ENCODE assay signal across 8 cellular contexts in the genomic region with DNA sequence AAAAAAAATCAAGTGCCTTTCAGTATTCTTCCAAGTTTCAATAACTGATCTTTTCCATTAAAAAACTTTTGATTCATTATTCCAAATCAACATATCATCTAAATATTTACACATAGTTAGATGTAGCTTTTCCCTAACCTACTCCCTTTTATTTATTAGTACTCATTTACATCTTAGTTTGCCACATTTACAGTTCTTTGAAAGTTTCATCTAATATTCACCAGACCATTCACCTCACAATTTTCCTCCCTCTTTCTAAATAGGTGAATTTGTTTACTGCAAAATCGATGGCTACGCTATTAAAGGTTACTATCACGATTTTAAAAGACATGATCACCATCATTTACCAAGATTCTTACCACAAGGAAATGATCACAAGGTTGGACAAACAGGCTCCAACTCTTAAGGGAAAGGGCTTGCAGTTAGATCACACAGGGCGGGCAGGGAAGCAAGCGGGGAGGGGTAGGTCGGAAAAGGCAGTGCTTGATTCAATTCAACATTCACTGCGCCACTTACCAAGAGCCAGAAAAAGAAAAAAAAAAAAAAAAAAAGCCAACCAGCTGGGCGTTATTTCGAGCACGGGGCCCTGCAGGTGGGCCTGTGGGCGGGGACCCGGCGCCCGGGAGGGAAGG. TPM values are rescaled to one million over a fixed set of nuclear protein-coding genes. Genes with fewer than 3 reads are reported as not detected.
DNase-seq lines count a peak whose midpoint lies in the region; ATAC-seq lines count a peak whose summit lies in the region.

No MANE protein-coding gene starts in this region.

- H3K4me3 Mint-ChIP-seq in activated CD4-positive, alpha-beta T cell treated with anti-CD3 and anti-CD28 coated beads for 36 hours = peak overlapping the region; percentile 98
- H3K4me3 Mint-ChIP-seq in stimulated activated effector memory CD8-positive, alpha-beta T cell treated with anti-CD3 and anti-CD28 coated beads, Interleukin-12 subunit alpha, Interleukin-12 subunit beta, amount 100 ng/mL, for 72 hours = peak overlapping the region; percentile 100

- H3K9me3 Mint-ChIP-seq in activated CD4-positive, alpha-beta T cell treated with anti-CD3 and anti-CD28 coated beads for 36 hours (ENCODE audit: low read depth) = no peaks in the 10 kb centered on the region
- H3K9me3 Mint-ChIP-seq in stimulated activated effector memory CD8-positive, alpha-beta T cell treated with anti-CD3 and anti-CD28 coated beads, Interleukin-12 subunit alpha, Interleukin-12 subunit beta, amount 100 ng/mL, for 72 hours = no peaks in the 10 kb centered on the region

- intact Hi-C loops in activated CD4-positive, alpha-beta T cell treated with anti-CD3 and anti-CD28 coated beads for 36 hours (cut with DNase I, micrococcal nuclease) = loop anchor here (1.0 to 10.0 kb wide), 18 partner anchors 45 to 1449 kb away; a partner anchor contains a TSS

- peaks cover 36% of the 10 kb centered on the region for H3K4me1 Mint-ChIP-seq in activated CD4-positive, alpha-beta T cell treated with anti-CD3 and anti-CD28 coated beads for 36 hours
- H3K4me1 Mint-ChIP-seq in stimulated activated effector memory CD8-positive, alpha-beta T cell treated with anti-CD3 and anti-CD28 coated beads, Interleukin-12 subunit alpha, Interleukin-12 subunit beta, amount 100 ng/mL, for 72 hours = peaks cover 35% of the 10 kb centered on the region

- DNase-seq in activated CD4-positive, alpha-beta T cell treated with anti-CD3 and anti-CD28 coated beads for 36 hours = no peak
- DNase-seq in activated CD4-positive, alpha-beta T cell treated with anti-CD3 and anti-CD28 coated beads for 48 hours = no peak
- DNase-seq in activated naive CD4-positive, alpha-beta T cell treated with anti-CD3 and anti-CD28 coated beads, Interleukin-2, amount 50 U/mL, for 16 hours = peak; percentile 89
- no peak for DNase-seq in stimulated activated effector memory CD8-positive, alpha-beta T cell treated with anti-CD3 and anti-CD28 coated beads, Interleukin-12 subunit alpha, Interleukin-12 subunit beta, amount 100 ng/mL, for 72 hours (ENCODE audit: low spot score in 2 of 2)
- no peak for DNase-seq in globus pallidus (ENCODE audit: low spot score)

- H3K27me3 Mint-ChIP-seq in activated CD4-positive, alpha-beta T cell treated with anti-CD3 and anti-CD28 coated beads for 36 hours = no peaks in the 10 kb centered on the region

- H3K4me3 ChIP-seq in iPS-11a (ENCODE audit: low read depth, low read length) = peak overlapping the region; percentile 95

- H3K27ac Mint-ChIP-seq in activated CD4-positive, alpha-beta T cell treated with anti-CD3 and anti-CD28 coated beads for 36 hours = peak overlapping the region; percentile 92
- peak overlapping the region; percentile 100 for H3K27ac Mint-ChIP-seq in stimulated activated effector memory CD8-positive, alpha-beta T cell treated with anti-CD3 and anti-CD28 coated beads, Interleukin-12 subunit alpha, Interleukin-12 subunit beta, amount 100 ng/mL, for 72 hours

- H3K36me3 Mint-ChIP-seq in activated CD4-positive, alpha-beta T cell treated with anti-CD3 and anti-CD28 coated beads for 36 hours (ENCODE audit: low read depth) = peaks cover 43% of the 10 kb centered on the region
- peaks cover 49% of the 10 kb centered on the region for H3K36me3 Mint-ChIP-seq in stimulated activated effector memory CD8-positive, alpha-beta T cell treated with anti-CD3 and anti-CD28 coated beads, Interleukin-12 subunit alpha, Interleukin-12 subunit beta, amount 100 ng/mL, for 72 hours

- CTCF ChIA-PET in activated CD4-positive, alpha-beta T cell treated with anti-CD3 and anti-CD28 coated beads for 36 hours (lab: Charles Lee) = interaction anchor here (0.6 to 1.2 kb wide), 4 partner anchors 19 to 823 kb away, joined by 3 to 4 read pairs (median 4); no protein-coding TSS in a partner anchor

- no peak for ATAC-seq in activated CD4-positive, alpha-beta T cell treated with anti-CD3 and anti-CD28 coated beads for 36 hours
- no peak for ATAC-seq in stimulated activated effector memory CD8-positive, alpha-beta T cell treated with anti-CD3 and anti-CD28 coated beads, Interleukin-12 subunit alpha, Interleukin-12 subunit beta, amount 100 ng/mL, for 72 hours
- ATAC-seq in HG02981 (IDR thresholded peaks at IDR 0.05; ENCODE audit: unreplicated experiment) = no peak
- no peak for ATAC-seq in GM18873 (IDR thresholded peaks at IDR 0.05; ENCODE audit: low FRiP score, unreplicated experiment)

- POLR2A ChIA-PET in activated CD4-positive, alpha-beta T cell treated with anti-CD3 and anti-CD28 coated beads for 36 hours (lab: Charles Lee) = interaction anchor here (0.7 to 0.9 kb wide), 3 partner anchors 44 to 425 kb away, joined by 3 to 5 read pairs (median 3); no protein-coding TSS in a partner anchor

RNA-seq across cellular contexts. Expression of a gene that starts 0.6 kb away (rescaled TPM):
- total RNA-seq in activated CD4-positive, alpha-beta T cell treated with anti-CD3 and anti-CD28 coated beads for 36 hours = 10 to 100 TPM; 78.3 to 83.1 TPM
